ENCODE assay signal across 9 cellular contexts in the genomic region with DNA sequence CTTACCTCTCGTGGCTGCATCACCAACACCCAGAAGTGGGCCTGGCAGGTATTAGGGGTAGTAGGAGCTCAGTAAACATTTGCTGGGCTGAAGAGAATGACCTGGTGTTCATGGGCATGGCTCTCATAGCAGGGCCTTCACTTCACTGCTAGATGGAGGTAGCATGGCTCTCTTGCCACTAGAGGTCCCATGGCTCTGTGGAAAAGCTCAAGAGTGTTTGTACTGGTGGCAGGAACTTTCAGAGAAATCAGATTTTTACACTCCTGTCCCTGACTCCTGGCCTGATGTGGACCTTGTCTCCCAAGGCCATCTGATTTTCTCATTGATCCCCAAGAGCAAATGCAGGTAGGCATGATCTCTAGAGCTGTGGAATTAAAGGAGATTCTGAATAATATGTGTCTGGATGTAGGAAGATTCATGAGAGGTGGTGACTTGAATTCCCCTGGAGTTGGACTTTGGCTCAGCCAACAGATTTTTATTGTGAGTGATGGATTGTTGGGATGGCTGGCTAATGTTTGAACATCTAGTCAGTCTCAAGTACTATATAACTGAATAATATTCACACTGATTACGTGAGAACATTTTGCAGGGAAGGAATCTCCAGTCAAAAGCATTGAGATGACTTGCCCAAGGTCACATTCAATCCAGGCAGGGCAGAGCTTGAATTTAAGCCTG. TPM values are rescaled to one million over a fixed set of nuclear protein-coding genes. Genes with fewer than 3 reads are reported as not detected.
DNase-seq lines count a peak whose midpoint lies in the region; ATAC-seq and TF ChIP-seq lines count a peak whose summit lies in the region.
"Had no signal": no experiment of that assay in that cellular context is flagged by ENCODE, and none has a peak within 500 bp of the region (broad histone marks: within the 10 kb centered on the region; RNA-seq: fewer than 3 reads in every experiment).

No MANE protein-coding gene starts in this region.

- TF ChIP-seq POLR2A in vagina (IDR thresholded peaks at IDR 0.05) = no peak

- no peak for ATAC-seq in GM19455 (IDR thresholded peaks at IDR 0.05; ENCODE audit: unreplicated experiment)

- H3K9me3 Mint-ChIP-seq in endothelial cell (ENCODE audit: unreplicated experiment) = no peaks in the 10 kb centered on the region
- H3K9me3 Mint-ChIP-seq in progenitor cell of endocrine pancreas (ENCODE audit: low read depth) = no peaks in the 10 kb centered on the region
- no peaks in the 10 kb centered on the region for H3K9me3 Mint-ChIP-seq in mesothelial cell of epicardium

- H3K27me3 Mint-ChIP-seq in endothelial cell (ENCODE audit: unreplicated experiment) (peaks cover 15% of the 10 kb centered on the region), progenitor cell of endocrine pancreas (no peaks in the 10 kb centered on the region), mesothelial cell of epicardium (ENCODE audit: low read depth) (no peaks in the 10 kb centered on the region)

- H3K4me3 ChIP-seq in GM12875 (ENCODE audit: low read depth, low read length) = no peak overlapping the region
- no peak overlapping the region for H3K4me3 ChIP-seq in vagina

- peaks cover 0 to 31% of the 10 kb centered on the region in 2 donors for H3K36me3 ChIP-seq in vagina

- no peaks in the 10 kb centered on the region for H3K27me3 ChIP-seq in vagina

- intact Hi-C loops in vagina (cut with DNase I) = no loop called here

- H3K9me3 ChIP-seq in vagina = no peaks in the 10 kb centered on the region

- no peak overlapping the region for H3K27ac ChIP-seq in vagina

- H3K36me3 Mint-ChIP-seq in endothelial cell (ENCODE audit: low read depth, unreplicated experiment) (peaks cover 36% of the 10 kb centered on the region), progenitor cell of endocrine pancreas (ENCODE audit: insufficient read depth) (peaks cover 17% of the 10 kb centered on the region), mesothelial cell of epicardium (peaks cover 24% of the 10 kb centered on the region)

- H3K4me1 Mint-ChIP-seq in endothelial cell (ENCODE audit: unreplicated experiment) = peaks cover 16% of the 10 kb centered on the region
- peaks cover 20% of the 10 kb centered on the region for H3K4me1 Mint-ChIP-seq in progenitor cell of endocrine pancreas (ENCODE audit: low read depth)
- peaks cover 17% of the 10 kb centered on the region for H3K4me1 Mint-ChIP-seq in mesothelial cell of epicardium

- DNase-seq in Ammon's horn (ENCODE audit: low spot score) = peak; percentile 56
- DNase-seq in RPMI7951 (ENCODE audit: low read depth) = peak; percentile 58
- no peak for DNase-seq in endothelial cell (ENCODE audit: low spot score)
- DNase-seq in progenitor cell of endocrine pancreas (ENCODE audit: low spot score, unreplicated experiment) = no peak
- no peak for DNase-seq in mesothelial cell of epicardium (ENCODE audit: low spot score in 2 of 2, unreplicated experiment in 2 of 2)
- no peak for DNase-seq in vagina (ENCODE audit: extremely low spot score in 2 of 2)
- DNase-seq: left cardiac atrium had no signal

- H3K4me3 Mint-ChIP-seq in endothelial cell (ENCODE audit: unreplicated experiment) = peak overlapping the region; percentile 50
- no peak overlapping the region for H3K4me3 Mint-ChIP-seq in progenitor cell of endocrine pancreas (ENCODE audit: low read depth)
- H3K4me3 Mint-ChIP-seq in mesothelial cell of epicardium = no peak overlapping the region

- TF ChIP-seq CTCF in GM12875 (IDR thresholded peaks at IDR 0.05; ENCODE audit: borderline replicate concordance, insufficient read depth, low read depth, low read length) (peak; percentile 64), endothelial cell (IDR thresholded peaks at IDR 0.05; ENCODE audit: unreplicated experiment) (no peak), progenitor cell of endocrine pancreas (IDR thresholded peaks at IDR 0.05; ENCODE audit: unreplicated experiment) (peak; percentile 53), mesothelial cell of epicardium (IDR thresholded peaks at IDR 0.05; ENCODE audit: unreplicated experiment) (no peak), vagina (IDR thresholded peaks at IDR 0.05) (no peak)

- peaks cover 16% of the 10 kb centered on the region for H3K4me1 ChIP-seq in vagina

- H3K27ac Mint-ChIP-seq in endothelial cell (ENCODE audit: unreplicated experiment) (no peak overlapping the region), progenitor cell of endocrine pancreas (peak overlapping the region; percentile 87), mesothelial cell of epicardium (no peak overlapping the region)

RNA-seq across cellular contexts. Expression of gene ZNF574, which starts 5.8 kb away (rescaled TPM):
- 18.1 and 20.6 TPM in 2 replicates for total RNA-seq in RPMI7951 (2014; rRNA removed; shearing (Covaris generic))
- total RNA-seq in endothelial cell (ENCODE audit: unreplicated experiment) (19.7 TPM), progenitor cell of endocrine pancreas (19.3 and 22.5 TPM in 2 replicates), mesothelial cell of epicardium (20.8 to 21.9 TPM (median 21.3 TPM) in 3 replicates), vagina (26.5 TPM)

RNA-seq across cellular contexts. Expression of gene GRIK5, which starts 11.7 kb away (rescaled TPM):
- total RNA-seq in RPMI7951 (2014; rRNA removed; shearing (Covaris generic)) = not detected in 2 replicates
- total RNA-seq in endothelial cell (ENCODE audit: unreplicated experiment) = 18.4 TPM
- 10.7 and 11.6 TPM in 2 replicates for total RNA-seq in progenitor cell of endocrine pancreas
- total RNA-seq in mesothelial cell of epicardium = 38.3 to 39.9 TPM (median 39.2 TPM) in 3 replicates
- total RNA-seq in vagina = 2.5 TPM

RNA-seq across cellular contexts. Expression of gene POU2F2, which starts 50.5 kb away (rescaled TPM):
- 2.0 and 2.4 TPM in 2 replicates for total RNA-seq in RPMI7951 (2014; rRNA removed; shearing (Covaris generic))
- 5.7 TPM for total RNA-seq in endothelial cell (ENCODE audit: unreplicated experiment)
- 0.89 and 1.6 TPM in 2 replicates for total RNA-seq in progenitor cell of endocrine pancreas
- total RNA-seq in mesothelial cell of epicardium = 0.65 to 0.93 TPM (median 0.66 TPM) in 3 replicates
- 0.74 TPM for total RNA-seq in vagina

Comparison
In these comparisons a context has a peak if more than half of its experiments do, and no peak if none do; other contexts are left out.
1. DNase-seq: peak in Ammon's horn (single experiment) and RPMI7951 (single experiment); none in endothelial cell (single experiment), progenitor cell of endocrine pancreas (single experiment), mesothelial cell of epicardium (0 of 2) and vagina (0 of 2).
2. CTCF ChIP-seq: peak in GM12875 (single experiment) and progenitor cell of endocrine pancreas (single experiment); none in endothelial cell (single experiment), mesothelial cell of epicardium (single experiment) and vagina (0 of 3).